Comparison of ENCODE assay signal across 23 cellular contexts in genomic region chr12:55946553-55946952, GRCh38. TPM values are rescaled to one million over a fixed set of nuclear protein-coding genes. Genes with fewer than 3 reads are reported as not detected.
DNase-seq lines count a peak whose midpoint lies in the region; ATAC-seq, FAIRE-seq and TF ChIP-seq lines count a peak whose summit lies in the region.
"Had no signal": no experiment of that assay in that cellular context is flagged by ENCODE, and none has a peak within 500 bp of the region (broad histone marks: within the 10 kb centered on the region; RNA-seq: fewer than 3 reads in every experiment).

No MANE protein-coding gene starts in this region.

- H3K36me3 Mint-ChIP-seq in natural killer cell treated with Interleukin-12 subunit alpha and Interleukin-12 subunit beta and Interleukin-15 and Interleukin-18, amount 100 ng/mL, for 72 hours = peaks cover 42% of the 10 kb centered on the region
- H3K36me3 Mint-ChIP-seq in natural killer cell = peaks cover 19% of the 10 kb centered on the region
- peaks cover 23% of the 10 kb centered on the region for H3K36me3 Mint-ChIP-seq in HFFc6 (ENCODE audit: low read depth)
- peaks cover 76% of the 10 kb centered on the region for H3K36me3 Mint-ChIP-seq in activated T-helper 2 cell treated with anti-CD3 and anti-CD28 coated beads, Interferon-gamma antibody, Interleukin-2, Interleukin-4, amounts not matched to agents 10 μg/mL and 5 μg/mL and 100 μg/mL, durations not matched to agents 14 hours and 24 hours and 36 hours (ENCODE audit: low read depth)

- no peak for ATAC-seq in natural killer cell treated with Interleukin-12 subunit alpha and Interleukin-12 subunit beta and Interleukin-15 and Interleukin-18, amount 100 ng/mL, for 72 hours
- ATAC-seq in natural killer cell = no peak
- ATAC-seq in stimulated activated naive CD8-positive, alpha-beta T cell treated with anti-CD3 and anti-CD28 coated beads, Interleukin-15, amount 100 ng/mL, for 72 hours = peak; percentile 79
- ATAC-seq in Right ventricle myocardium superior (ENCODE audit: poor library complexity) = no peak

- no peaks in the 10 kb centered on the region for H4K20me1 ChIP-seq in OCI-LY7 (ENCODE audit: insufficient read depth, low read length)

- no peak for FAIRE-seq in HTR-8/SVneo (lab: Jason Lieb, UNC)
- FAIRE-seq: H1, small intestine had no signal

- no peaks in the 10 kb centered on the region for H3K27me3 Mint-ChIP-seq in natural killer cell treated with Interleukin-12 subunit alpha and Interleukin-12 subunit beta and Interleukin-15 and Interleukin-18, amount 100 ng/mL, for 72 hours
- H3K27me3 Mint-ChIP-seq in natural killer cell (ENCODE audit: low read depth in 2 of 2) (no peaks in the 10 kb centered on the region), HFFc6 (ENCODE audit: insufficient read depth) (no peaks in the 10 kb centered on the region)
- no peaks in the 10 kb centered on the region for H3K27me3 Mint-ChIP-seq in activated T-helper 2 cell treated with anti-CD3 and anti-CD28 coated beads, Interferon-gamma antibody, Interleukin-2, Interleukin-4, amounts not matched to agents 10 μg/mL and 5 μg/mL and 100 μg/mL, durations not matched to agents 14 hours and 24 hours and 36 hours (ENCODE audit: low read depth)
- no peaks in the 10 kb centered on the region for H3K27me3 Mint-ChIP-seq in stimulated activated naive CD8-positive, alpha-beta T cell treated with anti-CD3 and anti-CD28 coated beads, Interleukin-15, amount 100 ng/mL, for 72 hours
- H3K27me3 Mint-ChIP-seq: dendritic cell treated with granulocyte-macrophage colony-stimulating factor and Interleukin-4, amounts not matched to agents 40 ng/mL and 50 ng/mL, for 4 days had no signal

- DNase-seq in natural killer cell treated with Interleukin-12 subunit alpha and Interleukin-12 subunit beta and Interleukin-15 and Interleukin-18, amount 100 ng/mL, for 72 hours (ENCODE audit: low spot score) = no peak
- no peak for DNase-seq in natural killer cell
- no peak for DNase-seq in HFFc6
- DNase-seq in activated T-helper 2 cell treated with anti-CD3 and anti-CD28 coated beads, Interferon-gamma antibody, Interleukin-2, Interleukin-4, amounts not matched to agents 10 μg/mL and 5 μg/mL and 100 μg/mL, durations not matched to agents 14 hours and 24 hours and 36 hours (ENCODE audit: low spot score) = no peak
- no peak for DNase-seq in stimulated activated naive CD8-positive, alpha-beta T cell treated with anti-CD3 and anti-CD28 coated beads, Interleukin-15, amount 100 ng/mL, for 72 hours
- DNase-seq in OCI-LY7 (ENCODE audit: low spot score) = no peak
- no peak for DNase-seq in HTR-8/SVneo (ENCODE audit: insufficient read length, low spot score)
- no peak for DNase-seq in Right ventricle myocardium superior
- DNase-seq: activated effector memory CD4-positive, alpha-beta T cell treated with Interleukin-2 at 50 U/mL for 16 hours; anterior cingulate cortex; Caco-2; DND-41; NCI-H187 treated with DMSO at 0.1 percent for 48 hours; NCI-H69; SHP77; small intestine; stimulated activated CD4-positive, alpha-beta T cell treated with anti-CD3 and anti-CD28 coated beads, Interleukin-2, amount 100 ng/mL, for 24 hours; stimulated activated naive CD4-positive, alpha-beta T cell; SW 1271; transverse colon had no signal

- H3K79me2 ChIP-seq in OCI-LY7 (ENCODE audit: insufficient read depth, low read depth, low read length) = no peaks in the 10 kb centered on the region

- CTCF ChIA-PET in OCI-LY7 (lab: Charles Lee; ENCODE audit: unreplicated experiment) = no interaction called here

- POLR2A ChIA-PET in OCI-LY7 (lab: Charles Lee) = interaction anchor here (0.6 to 1.0 kb wide), 3 partner anchors 14 to 258 kb away, joined by 3 to 4 read pairs (median 3); no protein-coding TSS in a partner anchor

- intact Hi-C loops in natural killer cell (cut with micrococcal nuclease) = no loop called here
- intact Hi-C loops in activated T-helper 2 cell treated with anti-CD3 and anti-CD28 coated beads, Interferon-gamma antibody, Interleukin-2, Interleukin-4, amounts not matched to agents 10 μg/mL and 5 μg/mL and 100 μg/mL, durations not matched to agents 14 hours and 24 hours and 36 hours (cut with micrococcal nuclease) = no loop called here
- intact Hi-C loops in OCI-LY7 (cut with micrococcal nuclease; ENCODE audit: unreplicated experiment) = no loop called here
- intact Hi-C loops in Right ventricle myocardium superior (cut with DNase I) = no loop called here

- H3K36me3 ChIP-seq in OCI-LY7 (ENCODE audit: insufficient read depth, low read length) = peaks cover 89% of the 10 kb centered on the region
- H3K36me3 ChIP-seq: cardiac muscle cell had no signal

- no peak overlapping the region for H3K4me3 ChIP-seq in OCI-LY7 (ENCODE audit: low read depth, low read length, poor library complexity, severe bottlenecking)
- H3K4me3 ChIP-seq: cardiac muscle cell, transverse colon had no signal

- H2AFZ ChIP-seq in OCI-LY7 (ENCODE audit: low read length) = no peak overlapping the region

- BruUV-seq in OCI-LY7 (replicated peaks; lab: Mats Ljungman, UMichigan) = no TSS peak

- H3K9me3 ChIP-seq in OCI-LY7 (ENCODE audit: low read length) = no peaks in the 10 kb centered on the region
- H3K9me3 ChIP-seq: Caco-2, transverse colon had no signal

- H3K27ac Mint-ChIP-seq in natural killer cell treated with Interleukin-12 subunit alpha and Interleukin-12 subunit beta and Interleukin-15 and Interleukin-18, amount 100 ng/mL, for 72 hours = peak overlapping the region; percentile 36 to 48
- H3K27ac Mint-ChIP-seq in natural killer cell (no peak overlapping the region), HFFc6 (peak overlapping the region; percentile 24)
- H3K27ac Mint-ChIP-seq in activated T-helper 2 cell treated with anti-CD3 and anti-CD28 coated beads, Interferon-gamma antibody, Interleukin-2, Interleukin-4, amounts not matched to agents 10 μg/mL and 5 μg/mL and 100 μg/mL, durations not matched to agents 14 hours and 24 hours and 36 hours = peak overlapping the region; percentile 43
- peak overlapping the region; percentile 70 to 86 for H3K27ac Mint-ChIP-seq in stimulated activated naive CD8-positive, alpha-beta T cell treated with anti-CD3 and anti-CD28 coated beads, Interleukin-15, amount 100 ng/mL, for 72 hours

- no peaks in the 10 kb centered on the region for H3K9me2 ChIP-seq in OCI-LY7 (ENCODE audit: insufficient read depth, low read length)

- H3K9me3 Mint-ChIP-seq in natural killer cell treated with Interleukin-12 subunit alpha and Interleukin-12 subunit beta and Interleukin-15 and Interleukin-18, amount 100 ng/mL, for 72 hours = no peaks in the 10 kb centered on the region
- no peaks in the 10 kb centered on the region for H3K9me3 Mint-ChIP-seq in natural killer cell
- H3K9me3 Mint-ChIP-seq in HFFc6 = no peaks in the 10 kb centered on the region
- no peaks in the 10 kb centered on the region for H3K9me3 Mint-ChIP-seq in activated T-helper 2 cell treated with anti-CD3 and anti-CD28 coated beads, Interferon-gamma antibody, Interleukin-2, Interleukin-4, amounts not matched to agents 10 μg/mL and 5 μg/mL and 100 μg/mL, durations not matched to agents 14 hours and 24 hours and 36 hours
- H3K9me3 Mint-ChIP-seq in stimulated activated naive CD8-positive, alpha-beta T cell treated with anti-CD3 and anti-CD28 coated beads, Interleukin-15, amount 100 ng/mL, for 72 hours = no peaks in the 10 kb centered on the region
- H3K9me3 Mint-ChIP-seq: dendritic cell treated with granulocyte-macrophage colony-stimulating factor and Interleukin-4, amounts not matched to agents 40 ng/mL and 50 ng/mL, for 4 days had no signal

- no peak overlapping the region for H3K4me3 Mint-ChIP-seq in natural killer cell treated with Interleukin-12 subunit alpha and Interleukin-12 subunit beta and Interleukin-15 and Interleukin-18, amount 100 ng/mL, for 72 hours
- H3K4me3 Mint-ChIP-seq in natural killer cell = no peak overlapping the region
- no peak overlapping the region for H3K4me3 Mint-ChIP-seq in HFFc6
- no peak overlapping the region for H3K4me3 Mint-ChIP-seq in activated T-helper 2 cell treated with anti-CD3 and anti-CD28 coated beads, Interferon-gamma antibody, Interleukin-2, Interleukin-4, amounts not matched to agents 10 μg/mL and 5 μg/mL and 100 μg/mL, durations not matched to agents 14 hours and 24 hours and 36 hours (ENCODE audit: low read depth)
- no peak overlapping the region for H3K4me3 Mint-ChIP-seq in stimulated activated naive CD8-positive, alpha-beta T cell treated with anti-CD3 and anti-CD28 coated beads, Interleukin-15, amount 100 ng/mL, for 72 hours
- H3K4me3 Mint-ChIP-seq: dendritic cell treated with granulocyte-macrophage colony-stimulating factor and Interleukin-4, amounts not matched to agents 40 ng/mL and 50 ng/mL, for 4 days had no signal

- no peaks in the 10 kb centered on the region for H3K4me1 ChIP-seq in OCI-LY7 (ENCODE audit: insufficient read depth, low read length, poor library complexity, severe bottlenecking)
- H3K4me1 ChIP-seq: transverse colon had no signal

- no peaks in the 10 kb centered on the region for H3K4me1 Mint-ChIP-seq in natural killer cell treated with Interleukin-12 subunit alpha and Interleukin-12 subunit beta and Interleukin-15 and Interleukin-18, amount 100 ng/mL, for 72 hours (ENCODE audit: low read depth in 2 of 2)
- peaks cover 0 to 2% of the 10 kb centered on the region in 2 donors for H3K4me1 Mint-ChIP-seq in natural killer cell
- peaks cover 4% of the 10 kb centered on the region; the same call in 1 of the 2 replicates for H3K4me1 Mint-ChIP-seq in HFFc6 (ENCODE audit: low read depth)
- peaks cover 10% of the 10 kb centered on the region for H3K4me1 Mint-ChIP-seq in activated T-helper 2 cell treated with anti-CD3 and anti-CD28 coated beads, Interferon-gamma antibody, Interleukin-2, Interleukin-4, amounts not matched to agents 10 μg/mL and 5 μg/mL and 100 μg/mL, durations not matched to agents 14 hours and 24 hours and 36 hours (ENCODE audit: low read depth)
- peaks cover 63% of the 10 kb centered on the region for H3K4me1 Mint-ChIP-seq in stimulated activated naive CD8-positive, alpha-beta T cell treated with anti-CD3 and anti-CD28 coated beads, Interleukin-15, amount 100 ng/mL, for 72 hours

- no peak for TF ChIP-seq CTCF in natural killer cell (IDR thresholded peaks at IDR 0.05)
- no peak for TF ChIP-seq CTCF in HFFc6 (IDR thresholded peaks at IDR 0.05)
- TF ChIP-seq CTCF in OCI-LY7 (conservative IDR thresholded peaks at IDR 0.05; ENCODE audit: low read length) = no peak

- no peak overlapping the region for H3K27ac ChIP-seq in OCI-LY7 (ENCODE audit: low read depth, low read length, poor library complexity, severe bottlenecking)
- H3K27ac ChIP-seq: cardiac muscle cell, transverse colon had no signal

- no peak overlapping the region for H3K4me2 ChIP-seq in OCI-LY7 (ENCODE audit: low read length)

RNA-seq across cellular contexts. Expression of gene DGKA, which starts 15.6 kb away (rescaled TPM):
- 100 to 1,000 TPM in 1 of 2 donors, 10 to 100 TPM in 1; 81.9 to 168 TPM for total RNA-seq in natural killer cell treated with Interleukin-12 subunit alpha and Interleukin-12 subunit beta and Interleukin-15 and Interleukin-18, amount 100 ng/mL, for 72 hours
- total RNA-seq in natural killer cell = 100 to 1,000 TPM; 137 to 145 (median 142) TPM
- 10 to 100 TPM; 67.1 to 87.4 (median 79.6) TPM for total RNA-seq in HFFc6 (2021; fragmentation: NEBNext Ultra II Directional; extraction: Animal tissue kit (Norgen Biotek cat#: 25700))
- 218 and 242 TPM in 2 replicates for total RNA-seq in activated T-helper 2 cell treated with anti-CD3 and anti-CD28 coated beads, Interferon-gamma antibody, Interleukin-2, Interleukin-4, amounts not matched to agents 10 μg/mL and 5 μg/mL and 100 μg/mL, durations not matched to agents 14 hours and 24 hours and 36 hours
- total RNA-seq in OCI-LY7 (2014; rRNA removed; shearing (Covaris generic)) = 106 and 144 TPM in 2 replicates
- 170 and 216 TPM in 2 replicates for total RNA-seq in OCI-LY7 (2022)
- 9.5 TPM for total RNA-seq in Right ventricle myocardium superior

RNA-seq across cellular contexts. Expression of gene PYM1, which starts 18.9 kb away (rescaled TPM):
- total RNA-seq in natural killer cell treated with Interleukin-12 subunit alpha and Interleukin-12 subunit beta and Interleukin-15 and Interleukin-18, amount 100 ng/mL, for 72 hours = 10 to 100 TPM; 31.6 to 34.0 TPM
- total RNA-seq in natural killer cell (10 to 100 TPM; 18.5 to 21.2 (median 19.1) TPM), OCI-LY7 (2022) (82.7 and 88.5 TPM in 2 replicates), Right ventricle myocardium superior (14.3 TPM)
- 10 to 100 TPM; 25.0 to 32.3 (median 28.3) TPM for total RNA-seq in HFFc6 (2021; fragmentation: NEBNext Ultra II Directional; extraction: Animal tissue kit (Norgen Biotek cat#: 25700))
- 37.5 and 43.4 TPM in 2 replicates for total RNA-seq in activated T-helper 2 cell treated with anti-CD3 and anti-CD28 coated beads, Interferon-gamma antibody, Interleukin-2, Interleukin-4, amounts not matched to agents 10 μg/mL and 5 μg/mL and 100 μg/mL, durations not matched to agents 14 hours and 24 hours and 36 hours
- 88.5 and 97.2 TPM in 2 replicates for total RNA-seq in OCI-LY7 (2014; rRNA removed; shearing (Covaris generic))

RNA-seq across cellular contexts. Expression of gene PMEL, which starts 19.3 kb away (rescaled TPM):
- total RNA-seq in natural killer cell treated with Interleukin-12 subunit alpha and Interleukin-12 subunit beta and Interleukin-15 and Interleukin-18, amount 100 ng/mL, for 72 hours = under 1 TPM in 1 of 2 donors, not detected in 1; 0.40 TPM
- under 1 TPM in 1 of 3 donors, not detected in 2; 0.35 TPM for total RNA-seq in natural killer cell
- 1 to 10 TPM in 1 of 6 experiments, under 1 TPM in 5; 0.47 to 1.3 (median 0.59) TPM for total RNA-seq in HFFc6 (2021; fragmentation: NEBNext Ultra II Directional; extraction: Animal tissue kit (Norgen Biotek cat#: 25700))
- total RNA-seq in activated T-helper 2 cell treated with anti-CD3 and anti-CD28 coated beads, Interferon-gamma antibody, Interleukin-2, Interleukin-4, amounts not matched to agents 10 μg/mL and 5 μg/mL and 100 μg/mL, durations not matched to agents 14 hours and 24 hours and 36 hours = 0.32 and 0.37 TPM in 2 replicates
- total RNA-seq in OCI-LY7 (2014; rRNA removed; shearing (Covaris generic)) = 0.49 and 1.4 TPM in 2 replicates
- total RNA-seq in OCI-LY7 (2022) = 2.4 and 3.0 TPM in 2 replicates
- total RNA-seq in Right ventricle myocardium superior = 0.83 TPM

RNA-seq across cellular contexts. Expression of gene CDK2, which starts 20.1 kb away (rescaled TPM):
- total RNA-seq in natural killer cell treated with Interleukin-12 subunit alpha and Interleukin-12 subunit beta and Interleukin-15 and Interleukin-18, amount 100 ng/mL, for 72 hours = 100 to 1,000 TPM in 1 of 2 donors, 10 to 100 TPM in 1; 72.3 to 178 TPM
- total RNA-seq in natural killer cell = 10 to 100 TPM; 19.5 to 27.3 (median 27.3) TPM
- total RNA-seq in HFFc6 (2021; fragmentation: NEBNext Ultra II Directional; extraction: Animal tissue kit (Norgen Biotek cat#: 25700)) = 10 to 100 TPM; 27.1 to 61.0 (median 53.9) TPM
- total RNA-seq in activated T-helper 2 cell treated with anti-CD3 and anti-CD28 coated beads, Interferon-gamma antibody, Interleukin-2, Interleukin-4, amounts not matched to agents 10 μg/mL and 5 μg/mL and 100 μg/mL, durations not matched to agents 14 hours and 24 hours and 36 hours = 116 and 121 TPM in 2 replicates
- total RNA-seq in OCI-LY7 (2014; rRNA removed; shearing (Covaris generic)) = 57.8 and 68.1 TPM in 2 replicates
- 80.9 and 81.4 TPM in 2 replicates for total RNA-seq in OCI-LY7 (2022)
- total RNA-seq in Right ventricle myocardium superior = 7.9 TPM

RNA-seq across cellular contexts. Expression of gene RAB5B, which starts 27.3 kb away (rescaled TPM):
- total RNA-seq in natural killer cell treated with Interleukin-12 subunit alpha and Interleukin-12 subunit beta and Interleukin-15 and Interleukin-18, amount 100 ng/mL, for 72 hours = 10 to 100 TPM; 39.2 to 68.1 TPM
- total RNA-seq in natural killer cell (10 to 100 TPM; 69.4 to 80.0 (median 78.2) TPM), OCI-LY7 (2022) (47.2 and 50.5 TPM in 2 replicates), Right ventricle myocardium superior (111 TPM)
- total RNA-seq in HFFc6 (2021; fragmentation: NEBNext Ultra II Directional; extraction: Animal tissue kit (Norgen Biotek cat#: 25700)) = 100 to 1,000 TPM in 2 of 6 experiments, 10 to 100 TPM in 4; 90.2 to 107 (median 96.5) TPM
- total RNA-seq in activated T-helper 2 cell treated with anti-CD3 and anti-CD28 coated beads, Interferon-gamma antibody, Interleukin-2, Interleukin-4, amounts not matched to agents 10 μg/mL and 5 μg/mL and 100 μg/mL, durations not matched to agents 14 hours and 24 hours and 36 hours = 47.9 and 51.0 TPM in 2 replicates
- 21.6 and 21.8 TPM in 2 replicates for total RNA-seq in OCI-LY7 (2014; rRNA removed; shearing (Covaris generic))

Comparison
In these comparisons a context has a peak if more than half of its experiments do, and no peak if none do; other contexts are left out.
1. H3K27ac Mint-ChIP-seq: peak in natural killer cell treated with Interleukin-12 subunit alpha and Interleukin-12 subunit beta and Interleukin-15 and Interleukin-18, amount 100 ng/mL, for 72 hours (2 of 2), HFFc6 (single experiment), activated T-helper 2 cell treated with anti-CD3 and anti-CD28 coated beads, Interferon-gamma antibody, Interleukin-2, Interleukin-4, amounts not matched to agents 10 μg/mL and 5 μg/mL and 100 μg/mL, durations not matched to agents 14 hours and 24 hours and 36 hours (single experiment) and stimulated activated naive CD8-positive, alpha-beta T cell treated with anti-CD3 and anti-CD28 coated beads, Interleukin-15, amount 100 ng/mL, for 72 hours (2 of 2); none in natural killer cell (0 of 2).